In the genomic region with DNA sequence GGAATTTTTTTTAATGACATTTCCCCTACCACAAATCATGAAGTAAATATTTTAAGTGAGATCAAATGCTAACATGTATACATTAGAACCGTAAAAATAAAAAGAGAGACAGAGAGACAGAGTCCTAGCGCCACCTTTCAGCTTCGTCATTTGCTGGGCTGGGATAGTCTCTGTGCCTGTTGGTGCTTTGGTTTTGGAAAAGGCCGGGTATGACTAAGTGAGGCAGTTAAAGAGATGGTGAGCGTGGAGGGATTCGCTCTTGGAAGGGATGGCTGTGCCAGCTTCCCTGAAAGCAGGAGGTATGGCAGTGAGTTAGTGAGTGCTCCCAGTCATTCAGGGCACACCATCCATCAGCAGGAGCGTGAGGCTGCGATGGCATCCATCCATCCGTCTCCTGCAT, we compare ENCODE assay signal across 21 cellular contexts.
DNase-seq lines count a peak whose midpoint lies in the region; ATAC-seq, FAIRE-seq and TF ChIP-seq lines count a peak whose summit lies in the region.
"Had no signal": no experiment of that assay in that cellular context is flagged by ENCODE, and none has a peak within 500 bp of the region (broad histone marks: within the 10 kb centered on the region; RNA-seq: fewer than 3 reads in every experiment).

No MANE protein-coding gene starts in this region.

- intact Hi-C loops in OCI-LY7 (cut with micrococcal nuclease; ENCODE audit: unreplicated experiment) = no loop called here

- H3K4me3 Mint-ChIP-seq in stimulated activated effector memory CD8-positive, alpha-beta T cell treated with anti-CD3 and anti-CD28 coated beads, Interleukin-12 subunit alpha, Interleukin-12 subunit beta, amount 100 ng/mL, for 72 hours = no peak overlapping the region
- H3K4me3 Mint-ChIP-seq: CD4-positive, CD25-positive, alpha-beta regulatory T cell; IgD-negative memory B cell had no signal

- TF ChIP-seq CTCF in LNCAP (IDR thresholded peaks at IDR 0.05) (peak; percentile 17; the same call in 1 of the 2 replicates), H1 (IDR thresholded peaks at IDR 0.05; ENCODE audit: control extremely low read depth in 1 of 3, insufficient read depth in 1 of 3, low read depth in 1 of 3, low read length in 3 of 3) (peak in 2 of 3 experiments; percentile 19 to 23; a peak in 2 of 4 replicates), OCI-LY7 (conservative IDR thresholded peaks at IDR 0.05; ENCODE audit: low read length) (no peak)

- 0 out of 2 replicates have a peak overlapping the region, but pooled peaks have one; percentile 48 for H2AFZ ChIP-seq in H1 (ENCODE audit: low read length)
- no peak overlapping the region for H2AFZ ChIP-seq in OCI-LY7 (ENCODE audit: low read length)

- H3K4me1 ChIP-seq in H1 (replicated peaks in 1 of 4; ENCODE audit: control insufficient read depth in 3 of 4, insufficient read depth in 4 of 4, low read length in 3 of 4) = peaks cover 0 to 2% (median 0%) of the 10 kb centered on the region in 4 experiments; a peak in 2 of 7 replicates
- no peaks in the 10 kb centered on the region for H3K4me1 ChIP-seq in OCI-LY7 (ENCODE audit: insufficient read depth, low read length, poor library complexity, severe bottlenecking)

- FAIRE-seq in H1 (lab: Jason Lieb, UNC) = no peak
- FAIRE-seq: G401.6, GM12878 had no signal

- H3K14ac ChIP-seq in H1 (ENCODE audit: insufficient read length) = no peak overlapping the region

- H3K4ac ChIP-seq in H1 (replicated peaks; ENCODE audit: insufficient read length, low read depth, low read length) = no peak overlapping the region

- H3K23me2 ChIP-seq in H1 (ENCODE audit: low read depth, low read length) = no peaks in the 10 kb centered on the region

- no peak overlapping the region for H4K8ac ChIP-seq in H1 (ENCODE audit: extremely low read depth, insufficient read depth, low read length)

- H2BK20ac ChIP-seq in H1 (ENCODE audit: low read length) = no peak overlapping the region

- H3K9me2 ChIP-seq in OCI-LY7 (ENCODE audit: insufficient read depth, low read length) = no peaks in the 10 kb centered on the region

- no peak overlapping the region for H4K91ac ChIP-seq in H1 (replicated peaks; ENCODE audit: insufficient read length, low read length)

- no peaks in the 10 kb centered on the region for H3K36me3 Mint-ChIP-seq in stimulated activated effector memory CD8-positive, alpha-beta T cell treated with anti-CD3 and anti-CD28 coated beads, Interleukin-12 subunit alpha, Interleukin-12 subunit beta, amount 100 ng/mL, for 72 hours
- H3K36me3 Mint-ChIP-seq: CD4-positive, CD25-positive, alpha-beta regulatory T cell; IgD-negative memory B cell had no signal

- H3K79me1 ChIP-seq in H1 (ENCODE audit: low read depth, low read length) = no peaks in the 10 kb centered on the region

- peak; percentile 48 to 54 for TF ChIP-seq RAD21 in H1 (IDR thresholded peaks at IDR 0.05 in 1 of 2, conservative IDR thresholded peaks at IDR 0.05 in 1 of 2; ENCODE audit: low read depth in 2 of 2, low read length in 2 of 2)

- CTCF ChIA-PET in H1 (lab: Charles Lee; ENCODE audit: partially characterized antibody) (interaction anchor here (0.7 to 2.6 kb wide), 13 partner anchors 9 to 532 kb away, joined by 3 to 15 read pairs (median 4); no protein-coding TSS in a partner anchor), OCI-LY7 (lab: Charles Lee; ENCODE audit: unreplicated experiment) (no interaction called here)

- DNase-seq in G401 (ENCODE audit: low spot score) (peak; percentile 43), H1 (ENCODE audit: low read depth in 1 of 2, low spot score in 2 of 2) (no peak), NCI-H82 treated with DMSO at 0.1 percent for 48 hours (lab: John Stamatoyannopoulos, UW; ENCODE audit: unreplicated experiment) (no peak), AML-193 (lab: John Stamatoyannopoulos, UW) (no peak), OCI-LY7 (ENCODE audit: low spot score) (no peak)
- DNase-seq in stimulated activated effector memory CD8-positive, alpha-beta T cell treated with anti-CD3 and anti-CD28 coated beads, Interleukin-12 subunit alpha, Interleukin-12 subunit beta, amount 100 ng/mL, for 72 hours (ENCODE audit: low spot score in 2 of 2) = no peak
- DNase-seq: CD4-positive, CD25-positive, alpha-beta regulatory T cell; NCI-H1092 treated with DMSO at 0.1 percent for 48 hours; NCI-H1436 treated with DMSO at 0.1 percent for 48 hours; NCI-H1930; NCI-H2107; NCI-H446; NCI-H526; NCI-H82; SHP77 had no signal

- H2BK120ac ChIP-seq in H1 (replicated peaks; ENCODE audit: low read depth, low read length) = no peak overlapping the region

- H3K79me2 ChIP-seq in H1 (ENCODE audit: control insufficient read depth in 1 of 2, insufficient read depth in 2 of 2, low read length in 2 of 2) (no peaks in the 10 kb centered on the region), OCI-LY7 (ENCODE audit: insufficient read depth, low read depth, low read length) (no peaks in the 10 kb centered on the region)

- H2AK5ac ChIP-seq in H1 (ENCODE audit: low read depth, low read length) = no peak overlapping the region

- H3K27ac ChIP-seq in H1 (ENCODE audit: low read depth, low read length) = no peak overlapping the region
- no peak overlapping the region for H3K27ac ChIP-seq in OCI-LY7 (ENCODE audit: low read depth, low read length, poor library complexity, severe bottlenecking)
- H3K27ac ChIP-seq: KMS-11, RWPE1 had no signal

- H3K9me3 ChIP-seq in H1 (ENCODE audit: insufficient read depth in 2 of 2, low read depth in 1 of 2, low read length in 1 of 2) = peaks cover 0 to 9% of the 10 kb centered on the region in 2 experiments; a peak in 2 of 4 replicates
- no peaks in the 10 kb centered on the region for H3K9me3 ChIP-seq in OCI-LY7 (ENCODE audit: low read length)

- no peak for TF ChIP-seq EP300 in H1 (IDR thresholded peaks at IDR 0.05; ENCODE audit: borderline replicate concordance in 1 of 2, low read depth in 2 of 2, low read length in 2 of 2)

- H3K18ac ChIP-seq in H1 (ENCODE audit: extremely low read depth, low read length) = no peak overlapping the region

- H3K4me2 ChIP-seq in H1 (ENCODE audit: insufficient read depth in 1 of 2, low read depth in 2 of 2, low read length in 2 of 2) (no peak overlapping the region), OCI-LY7 (ENCODE audit: low read length) (no peak overlapping the region)
- H3K4me2 ChIP-seq: KMS-11 had no signal

- H3K9ac ChIP-seq in H1 (replicated peaks in 1 of 4; ENCODE audit: extremely low read depth in 1 of 4, low read depth in 3 of 4, low read length in 3 of 4) = no peak overlapping the region
- H3K9ac ChIP-seq: KMS-11 had no signal

- peaks cover 0 to 1% (median 0%) of the 10 kb centered on the region in 4 experiments; a peak in 1 of 7 replicates for H3K27me3 ChIP-seq in H1 (replicated peaks in 1 of 4; ENCODE audit: control insufficient read depth in 3 of 4, extremely low read depth in 1 of 4, insufficient read depth in 3 of 4, low read length in 3 of 4)

- in situ Hi-C loops in G401 (cut with HindIII; ENCODE audit: low sequenced_read_pairs) = no loop called here

- H2BK15ac ChIP-seq in H1 (ENCODE audit: low read length) = no peak overlapping the region

- ATAC-seq in stimulated activated effector memory CD8-positive, alpha-beta T cell treated with anti-CD3 and anti-CD28 coated beads, Interleukin-12 subunit alpha, Interleukin-12 subunit beta, amount 100 ng/mL, for 72 hours = no peak
- ATAC-seq: GM12878 had no signal

- no peak overlapping the region; the same call in 1 of the 2 replicates for H2BK5ac ChIP-seq in H1 (ENCODE audit: low read depth, low read length)

- no TSS peak for BruUV-seq in OCI-LY7 (replicated peaks; lab: Mats Ljungman, UMichigan)

- WGBS in H1 (ENCODE audit: extremely low coverage in 1 of 2, insufficient coverage in 1 of 2, insufficient read length in 1 of 2, insufficient replicate concordance in 2 of 2, low coverage in 1 of 2, low lambda C conversion rate in 2 of 2, missing lambda C conversion rate in 1 of 2), 2 experiments = 85% methylated on average over 9 of the region's 9 CpGs; no CpG with 5 or more reads in 1 of the 2 experiments

- POLR2A ChIA-PET in H1 (lab: Charles Lee; ENCODE audit: partially characterized antibody) = no interaction called here
- POLR2A ChIA-PET in OCI-LY7 (lab: Charles Lee) = no interaction called here

- peaks cover 13% of the 10 kb centered on the region for H3K9me3 Mint-ChIP-seq in stimulated activated effector memory CD8-positive, alpha-beta T cell treated with anti-CD3 and anti-CD28 coated beads, Interleukin-12 subunit alpha, Interleukin-12 subunit beta, amount 100 ng/mL, for 72 hours

- H3K27ac Mint-ChIP-seq in stimulated activated effector memory CD8-positive, alpha-beta T cell treated with anti-CD3 and anti-CD28 coated beads, Interleukin-12 subunit alpha, Interleukin-12 subunit beta, amount 100 ng/mL, for 72 hours = no peak overlapping the region
- H3K27ac Mint-ChIP-seq: CD4-positive, CD25-positive, alpha-beta regulatory T cell; IgD-negative memory B cell had no signal

- H2BK12ac ChIP-seq in H1 (ENCODE audit: low read depth, low read length) = peak overlapping the region; percentile 62; the same call in 1 of the 2 replicates

- H3K4me1 Mint-ChIP-seq in stimulated activated effector memory CD8-positive, alpha-beta T cell treated with anti-CD3 and anti-CD28 coated beads, Interleukin-12 subunit alpha, Interleukin-12 subunit beta, amount 100 ng/mL, for 72 hours = no peaks in the 10 kb centered on the region
- H3K4me1 Mint-ChIP-seq: CD4-positive, CD25-positive, alpha-beta regulatory T cell; IgD-negative memory B cell had no signal

- no peak overlapping the region for H3K56ac ChIP-seq in H1 (replicated peaks; ENCODE audit: insufficient read length, low read depth, low read length)

- no peak overlapping the region for H3K23ac ChIP-seq in H1 (ENCODE audit: insufficient read length)

- H4K5ac ChIP-seq in H1 (ENCODE audit: insufficient read length, low read depth, low read length) = no peak overlapping the region

- H3K36me3 ChIP-seq in H1 (ENCODE audit: control insufficient read depth in 2 of 4, insufficient read depth in 4 of 4, low read length in 3 of 4) (no peaks in the 10 kb centered on the region), OCI-LY7 (ENCODE audit: insufficient read depth, low read length) (no peaks in the 10 kb centered on the region)

- no peak for TF ChIP-seq POLR2A in H1 (IDR thresholded peaks at IDR 0.05; ENCODE audit: control extremely low read depth in 1 of 2, low read depth in 2 of 2, low read length in 2 of 2)

- H3K4me3 ChIP-seq in H1 (ENCODE audit: extremely low read depth in 1 of 4, insufficient read depth in 2 of 4, low read depth in 3 of 4, low read length in 4 of 4) (no peak overlapping the region), OCI-LY7 (ENCODE audit: low read depth, low read length, poor library complexity, severe bottlenecking) (no peak overlapping the region)
- H3K4me3 ChIP-seq: GM12878 had no signal

- H4K20me1 ChIP-seq in H1 (replicated peaks in 1 of 2; ENCODE audit: control insufficient read depth in 1 of 2, insufficient read depth in 2 of 2, low read length in 2 of 2) = no peaks in the 10 kb centered on the region
- H4K20me1 ChIP-seq in OCI-LY7 (ENCODE audit: insufficient read depth, low read length) = no peaks in the 10 kb centered on the region

TF ChIP-seq in H1, 55 proteins besides CTCF, POLR2A, EP300 and RAD21 (continues in another document):
- TF ChIP-seq GTF2F1 (IDR thresholded peaks at IDR 0.05; ENCODE audit: borderline replicate concordance, low read depth, low read length) = no peak
- TF ChIP-seq SP2 (IDR thresholded peaks at IDR 0.05; ENCODE audit: low read length) = no peak
- no peak for TF ChIP-seq SIRT6 (IDR thresholded peaks at IDR 0.05; ENCODE audit: low read length)
- TF ChIP-seq SIN3A (conservative IDR thresholded peaks at IDR 0.05 in 1 of 2, IDR thresholded peaks at IDR 0.05 in 1 of 2; ENCODE audit: low read depth in 1 of 2, low read length in 2 of 2) = no peak
